Comparison of ENCODE assay signal across 8 cellular contexts in the genomic region with DNA sequence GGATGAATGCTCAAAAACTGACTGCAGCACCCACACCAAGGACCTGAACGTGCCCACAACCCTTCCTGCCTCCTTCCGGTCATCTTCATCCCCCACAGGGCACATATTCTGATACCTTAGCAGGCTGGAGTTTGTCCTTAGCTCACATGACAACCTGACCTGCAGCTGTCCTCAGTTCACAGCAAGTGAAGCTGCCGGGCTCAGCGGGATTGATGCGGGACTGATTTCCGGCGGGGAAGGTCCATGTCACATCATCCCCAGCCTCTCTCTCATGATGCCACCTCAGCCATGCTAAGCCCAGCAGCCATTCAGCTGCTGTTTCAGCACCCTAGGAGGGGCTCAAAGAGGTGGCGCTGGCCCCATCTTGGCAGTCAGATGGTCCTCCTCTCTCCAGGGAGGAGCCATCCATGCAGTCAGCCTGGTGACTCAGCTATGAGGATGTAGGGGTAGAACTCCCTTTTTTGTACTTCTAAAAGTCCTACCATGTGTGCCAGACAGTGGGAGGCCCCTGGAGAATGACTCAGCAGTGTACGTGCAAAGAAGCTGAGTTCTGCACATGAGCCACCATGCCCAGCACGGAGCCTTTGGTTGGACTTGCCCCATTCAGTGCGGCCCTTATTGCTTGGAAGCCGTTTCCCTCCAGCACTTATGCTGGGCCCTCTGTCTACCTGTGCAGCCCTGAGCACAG. TPM values are rescaled to one million over a fixed set of nuclear protein-coding genes. Genes with fewer than 3 reads are reported as not detected.
DNase-seq lines count a peak whose midpoint lies in the region; ATAC-seq and TF ChIP-seq lines count a peak whose summit lies in the region.

No MANE protein-coding gene starts in this region.

- TF ChIP-seq CTCF in NB4 (IDR thresholded peaks at IDR 0.05; ENCODE audit: low read depth, low read length) (no peak), osteoblast (IDR thresholded peaks at IDR 0.05; ENCODE audit: extremely low read depth, low read depth, low read length) (no peak)

- H2AFZ ChIP-seq in osteoblast (ENCODE audit: low read length) = peak overlapping the region; percentile 72

- DNase-seq in Caki2 (ENCODE audit: low read depth) = peak; percentile 97
- DNase-seq in NB4 (ENCODE audit: low read depth) = peak; percentile 97
- DNase-seq in dedifferentiated amniotic fluid mesenchymal stem cell (ENCODE audit: extremely low spot score) = peak; percentile 91
- peak; percentile 95 for DNase-seq in osteoblast (ENCODE audit: insufficient read length, low spot score, missing footprints)
- DNase-seq in NCI-H1092 (lab: John Stamatoyannopoulos, UW) = no peak
- no peak for DNase-seq in GM19238 (ENCODE audit: insufficient read length, low spot score)
- no peak for DNase-seq in hippocampal formation (lab: John Stamatoyannopoulos, UW)

- H3K36me3 ChIP-seq in osteoblast (ENCODE audit: insufficient read depth, low read length) = peaks cover 9% of the 10 kb centered on the region

- peak overlapping the region; percentile 66 for H3K4me2 ChIP-seq in osteoblast (ENCODE audit: insufficient read depth, low read length)

- TF ChIP-seq POLR2A in NB4 (IDR thresholded peaks at IDR 0.05; ENCODE audit: extremely low read depth, insufficient read length) = no peak

- peaks cover 44% of the 10 kb centered on the region for H3K79me2 ChIP-seq in osteoblast (ENCODE audit: insufficient read depth, low read length)

- no peaks in the 10 kb centered on the region for H3K9me3 ChIP-seq in osteoblast (ENCODE audit: low read depth, low read length)

- H3K27ac ChIP-seq in osteoblast (ENCODE audit: low read depth, low read length) = peak overlapping the region; percentile 99

- H4K20me1 ChIP-seq in osteoblast (ENCODE audit: insufficient read depth, low read length) = no peaks in the 10 kb centered on the region

- H3K4me1 ChIP-seq in osteoblast (ENCODE audit: insufficient read depth, low read length) = peaks cover 66% of the 10 kb centered on the region

- no peak for ATAC-seq in GM21576 (IDR thresholded peaks at IDR 0.05; ENCODE audit: unreplicated experiment)

- in situ Hi-C loops in Caki2 (cut with HindIII; ENCODE audit: low pct_unique_long_range_greater_than_20kb, low sequenced_read_pairs) = no loop called here

- no peaks in the 10 kb centered on the region for H3K27me3 ChIP-seq in osteoblast (ENCODE audit: insufficient read depth, low read length)

- H3K4me3 ChIP-seq in NB4 (ENCODE audit: low read depth, low read length) (no peak overlapping the region), osteoblast (ENCODE audit: insufficient read depth, low read length) (peak overlapping the region; percentile 38)

RNA-seq across cellular contexts. Expression of a gene that starts 9.5 kb away (rescaled TPM):
- total RNA-seq in Caki2 (2014; rRNA removed; shearing (Covaris generic); ENCODE audit: low replicate concordance) = 194 and 272 TPM in 2 replicates
- total RNA-seq in osteoblast = 107 and 114 TPM in 2 replicates

Comparison
In these comparisons a context has a peak if more than half of its experiments do, and no peak if none do; other contexts are left out.
1. DNase-seq: peak in Caki2 (single experiment), NB4 (single experiment), dedifferentiated amniotic fluid mesenchymal stem cell (single experiment) and osteoblast (single experiment); none in NCI-H1092 (single experiment), GM19238 (single experiment) and hippocampal formation (0 of 2).